8 cellular contexts compared by ENCODE assay signal in the genomic region with DNA sequence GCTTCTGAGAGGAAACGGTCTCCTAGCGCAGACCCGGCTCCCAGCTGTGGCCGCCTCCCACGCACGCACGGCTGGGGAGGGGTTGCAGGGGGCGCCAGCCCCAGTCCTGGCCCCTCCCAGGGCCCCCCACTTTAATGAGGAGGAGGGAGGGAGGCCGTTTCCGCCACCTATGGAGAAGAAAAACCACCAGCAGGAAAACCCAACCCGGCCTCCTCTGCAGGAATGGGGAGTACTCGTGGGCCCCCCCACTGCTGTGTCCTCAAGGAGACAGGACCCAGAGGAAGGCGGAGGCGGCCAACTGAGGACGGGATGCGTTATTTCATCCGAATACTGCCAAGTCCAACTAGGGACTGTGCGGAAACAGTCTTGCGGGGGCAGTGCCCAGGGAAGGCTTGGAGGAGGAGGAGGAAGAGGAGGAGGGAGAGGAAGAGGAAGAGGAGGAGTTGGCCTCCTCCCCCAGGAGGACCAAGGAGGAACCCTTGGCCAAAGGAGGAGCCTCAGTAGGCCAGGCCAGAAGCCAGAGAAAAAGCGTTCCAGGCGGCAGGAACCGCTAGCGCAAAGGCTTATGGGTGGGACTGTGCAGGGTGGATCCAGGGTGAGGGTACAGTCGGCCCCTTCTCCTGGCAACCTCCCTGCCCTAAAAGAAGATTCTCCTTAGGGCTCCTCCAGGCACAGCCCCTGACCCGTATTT. TPM values are rescaled to one million over a fixed set of nuclear protein-coding genes. Genes with fewer than 3 reads are reported as not detected.
A peak's percentile ranks its signal among the peaks of the same experiment; 100 is the strongest.
DNase-seq lines count a peak whose midpoint lies in the region; ATAC-seq, FAIRE-seq and TF ChIP-seq lines count a peak whose summit lies in the region.

No MANE protein-coding gene starts in this region.

- no peak overlapping the region for H3K14ac ChIP-seq in H1 (ENCODE audit: insufficient read length)

- no peak overlapping the region for H4K5ac ChIP-seq in H1 (ENCODE audit: insufficient read length, low read depth, low read length)

- no peak overlapping the region for H2AFZ ChIP-seq in H1 (ENCODE audit: low read length)

- FAIRE-seq in GM19239 (lab: Jason Lieb, UNC) (peak; percentile 11), H1 (lab: Jason Lieb, UNC) (no peak)

- no peak overlapping the region for H3K4me3 ChIP-seq in H1 (ENCODE audit: extremely low read depth in 1 of 4, insufficient read depth in 2 of 4, low read depth in 3 of 4, low read length in 4 of 4)

- TF ChIP-seq EP300 in H1 (IDR thresholded peaks at IDR 0.05; ENCODE audit: borderline replicate concordance in 1 of 2, low read depth in 2 of 2, low read length in 2 of 2): no peak

- no peak for ATAC-seq in natural killer cell treated with Interleukin-12 subunit alpha and Interleukin-12 subunit beta and Interleukin-15 and Interleukin-18, amount 100 ng/mL, for 72 hours
- no peak for ATAC-seq in GM21723 (IDR thresholded peaks at IDR 0.05; ENCODE audit: unreplicated experiment)

- no peak overlapping the region for H2BK20ac ChIP-seq in H1 (ENCODE audit: low read length)

- H3K27me3 ChIP-seq in H1 (replicated peaks in 1 of 4; ENCODE audit: control insufficient read depth in 3 of 4, extremely low read depth in 1 of 4, insufficient read depth in 3 of 4, low read length in 3 of 4): peaks cover 5 to 26% (median 20%) of the 10 kb centered on the region in 4 experiments

- 0 out of 2 replicates have a peak overlapping the region, but pooled peaks have one; percentile 35 for H2BK5ac ChIP-seq in H1 (ENCODE audit: low read depth, low read length)

- H3K18ac ChIP-seq in H1 (ENCODE audit: extremely low read depth, low read length): peak overlapping the region; percentile 48

- H3K4me3 Mint-ChIP-seq in natural killer cell treated with Interleukin-12 subunit alpha and Interleukin-12 subunit beta and Interleukin-15 and Interleukin-18, amount 100 ng/mL, for 72 hours: peak overlapping the region; percentile 80

- H3K27me3 Mint-ChIP-seq in natural killer cell treated with Interleukin-12 subunit alpha and Interleukin-12 subunit beta and Interleukin-15 and Interleukin-18, amount 100 ng/mL, for 72 hours: no peaks in the 10 kb centered on the region

- peaks cover 0 to 2% of the 10 kb centered on the region in 2 experiments for H4K20me1 ChIP-seq in H1 (replicated peaks in 1 of 2; ENCODE audit: control insufficient read depth in 1 of 2, insufficient read depth in 2 of 2, low read length in 2 of 2)

- peak overlapping the region; percentile 81; the same call in 1 of the 2 replicates for H2BK15ac ChIP-seq in H1 (ENCODE audit: low read length)

- no peak overlapping the region for H3K23ac ChIP-seq in H1 (ENCODE audit: insufficient read length)

- peaks cover 0 to 26% (median 21%) of the 10 kb centered on the region in 4 experiments; a peak in 6 of 7 replicates for H3K4me1 ChIP-seq in H1 (replicated peaks in 1 of 4; ENCODE audit: control insufficient read depth in 3 of 4, insufficient read depth in 4 of 4, low read length in 3 of 4)

- H4K8ac ChIP-seq in H1 (ENCODE audit: extremely low read depth, insufficient read depth, low read length): no peak overlapping the region

- TF ChIP-seq RAD21 in H1 (IDR thresholded peaks at IDR 0.05 in 1 of 2, conservative IDR thresholded peaks at IDR 0.05 in 1 of 2; ENCODE audit: low read depth in 2 of 2, low read length in 2 of 2): no peak

- H3K36me3 ChIP-seq in H1 (ENCODE audit: control insufficient read depth in 2 of 4, insufficient read depth in 4 of 4, low read length in 3 of 4): no peaks in the 10 kb centered on the region

- TF ChIP-seq CTCF in H1 (IDR thresholded peaks at IDR 0.05; ENCODE audit: control extremely low read depth in 1 of 3, insufficient read depth in 1 of 3, low read depth in 1 of 3, low read length in 3 of 3): no peak

- H2BK120ac ChIP-seq in H1 (replicated peaks; ENCODE audit: low read depth, low read length): no peak overlapping the region

- no peaks in the 10 kb centered on the region for H3K9me3 Mint-ChIP-seq in natural killer cell treated with Interleukin-12 subunit alpha and Interleukin-12 subunit beta and Interleukin-15 and Interleukin-18, amount 100 ng/mL, for 72 hours

- peak overlapping the region; percentile 50; the same call in 1 of the 2 replicates for H2BK12ac ChIP-seq in H1 (ENCODE audit: low read depth, low read length)

- H3K9me3 ChIP-seq in H1 (ENCODE audit: insufficient read depth in 2 of 2, low read depth in 1 of 2, low read length in 1 of 2): no peaks in the 10 kb centered on the region

- no peak overlapping the region for H3K4ac ChIP-seq in H1 (replicated peaks; ENCODE audit: insufficient read length, low read depth, low read length)

- H3K4me1 Mint-ChIP-seq in natural killer cell treated with Interleukin-12 subunit alpha and Interleukin-12 subunit beta and Interleukin-15 and Interleukin-18, amount 100 ng/mL, for 72 hours (ENCODE audit: low read depth in 2 of 2): peaks cover 44 to 52% of the 10 kb centered on the region in 2 donors

- 80% methylated on average over 24 of the region's 25 CpGs; no CpG with 5 or more reads in 1 of the 2 experiments for WGBS in H1 (ENCODE audit: extremely low coverage in 1 of 2, insufficient coverage in 1 of 2, insufficient read length in 1 of 2, insufficient replicate concordance in 2 of 2, low coverage in 1 of 2, low lambda C conversion rate in 2 of 2, missing lambda C conversion rate in 1 of 2), 2 experiments

- POLR2A ChIA-PET in H1 (lab: Charles Lee; ENCODE audit: partially characterized antibody): interaction anchor here (1.3 to 2.0 kb wide), 8 partner anchors 13 to 134 kb away, joined by 3 to 8 read pairs (median 5); a partner anchor contains a TSS

- CTCF ChIA-PET in H1 (lab: Charles Lee; ENCODE audit: partially characterized antibody): interaction anchor here (0.6 to 11.0 kb wide), 13 partner anchors 16 to 900 kb away, joined by 3 to 177 read pairs (median 4); a partner anchor contains a TSS

- no peak overlapping the region for H3K27ac ChIP-seq in H1 (ENCODE audit: low read depth, low read length)

- H3K4me2 ChIP-seq in H1 (ENCODE audit: insufficient read depth in 1 of 2, low read depth in 2 of 2, low read length in 2 of 2): no peak overlapping the region; a peak in 1 of 4 replicates

- H3K56ac ChIP-seq in H1 (replicated peaks; ENCODE audit: insufficient read length, low read depth, low read length): no peak overlapping the region

- H3K9ac ChIP-seq in H1 (replicated peaks in 1 of 4; ENCODE audit: extremely low read depth in 1 of 4, low read depth in 3 of 4, low read length in 3 of 4): no peak overlapping the region

- no peak for TF ChIP-seq POLR2A in H1 (IDR thresholded peaks at IDR 0.05; ENCODE audit: control extremely low read depth in 1 of 2, low read depth in 2 of 2, low read length in 2 of 2)

- peak overlapping the region; percentile 54; the same call in 1 of the 2 replicates for H2AK5ac ChIP-seq in H1 (ENCODE audit: low read depth, low read length)

- H3K27ac Mint-ChIP-seq in natural killer cell treated with Interleukin-12 subunit alpha and Interleukin-12 subunit beta and Interleukin-15 and Interleukin-18, amount 100 ng/mL, for 72 hours: peak overlapping the region in 1 of 2 donors; percentile 61

- no peak overlapping the region for H4K91ac ChIP-seq in H1 (replicated peaks; ENCODE audit: insufficient read length, low read length)

- peaks cover 19% of the 10 kb centered on the region; the same call in 1 of the 2 replicates for H3K23me2 ChIP-seq in H1 (ENCODE audit: low read depth, low read length)

- no peaks in the 10 kb centered on the region for H3K79me2 ChIP-seq in H1 (ENCODE audit: control insufficient read depth in 1 of 2, insufficient read depth in 2 of 2, low read length in 2 of 2)

- DNase-seq in GM19239 (ENCODE audit: insufficient read length, low spot score) (no peak), RPMI7951 (ENCODE audit: low read depth) (peak; percentile 69), H1 (ENCODE audit: low read depth in 1 of 2, low spot score in 2 of 2) (no peak), ecto neural progenitor cell (ENCODE audit: low spot score) (no peak), HuH-7.5 (ENCODE audit: low spot score) (no peak)
- no peak for DNase-seq in natural killer cell treated with Interleukin-12 subunit alpha and Interleukin-12 subunit beta and Interleukin-15 and Interleukin-18, amount 100 ng/mL, for 72 hours (ENCODE audit: low spot score)
- DNase-seq in activated naive CD4-positive, alpha-beta T cell treated with anti-CD3 and anti-CD28 coated beads, Interleukin-2, amount 50 U/mL, for 16 hours: no peak

- H3K36me3 Mint-ChIP-seq in natural killer cell treated with Interleukin-12 subunit alpha and Interleukin-12 subunit beta and Interleukin-15 and Interleukin-18, amount 100 ng/mL, for 72 hours: no peaks in the 10 kb centered on the region

- no peaks in the 10 kb centered on the region for H3K79me1 ChIP-seq in H1 (ENCODE audit: low read depth, low read length)

RNA-seq across cellular contexts. Expression of a gene that starts 3.9 kb away (rescaled TPM):
- total RNA-seq in RPMI7951 (2014; rRNA removed; shearing (Covaris generic)): 25.1 and 38.9 TPM in 2 replicates
- total RNA-seq in H1 (2021; fragmentation: NEBNext Ultra II Directional; extraction: Animal tissue kit (Norgen Biotek cat#: 25700)): 26.4 and 30.5 TPM in 2 replicates
- polyA plus RNA-seq in H1 (2011; rRNA removed): 33.7 and 51.3 TPM in 2 replicates
- 28.5 TPM for polyA plus RNA-seq in H1 (2011; cell fraction: cytosol; rRNA removed)
- 60.9 TPM for polyA plus RNA-seq in H1 (2011; cell fraction: nucleus; rRNA removed)
- 11.5 to 29.1 TPM (median 22.0 TPM) in 4 replicates for polyA plus RNA-seq in H1 (2012, experiment 1 of 2)
- 26.6 TPM for polyA plus RNA-seq in H1 (2012, experiment 2 of 2)
- polyA plus RNA-seq in H1 (2013, experiment 1 of 2): 40.7 TPM
- 42.3 TPM for polyA plus RNA-seq in H1 (2013, experiment 2 of 2)
- 1.9 and 3.2 TPM in 2 replicates for polyA minus RNA-seq in H1 (2011; rRNA and poly(A)+ RNA removed)
- polyA minus RNA-seq in H1 (2011; cell fraction: cytosol; rRNA and poly(A)+ RNA removed): 25.3 TPM
- polyA minus RNA-seq in H1 (2011; cell fraction: nucleus; rRNA and poly(A)+ RNA removed): 21.7 TPM
- total RNA-seq in natural killer cell treated with Interleukin-12 subunit alpha and Interleukin-12 subunit beta and Interleukin-15 and Interleukin-18, amount 100 ng/mL, for 72 hours: 100 to 1,000 TPM; 112 to 271 TPM

RNA-seq across cellular contexts. Expression of a gene that starts 17.9 kb away (rescaled TPM):
- total RNA-seq in RPMI7951 (2014; rRNA removed; shearing (Covaris generic)): not detected in 2 replicates
- total RNA-seq in H1 (2021; fragmentation: NEBNext Ultra II Directional; extraction: Animal tissue kit (Norgen Biotek cat#: 25700)): 0.20 and 0.23 TPM in 2 replicates
- polyA plus RNA-seq in H1 (2011; rRNA removed): 0.31 and 0.41 TPM in 2 replicates
- polyA plus RNA-seq in H1 (2011; cell fraction: cytosol; rRNA removed): 0.35 TPM
- polyA plus RNA-seq in H1 (2011; cell fraction: nucleus; rRNA removed): 0.30 TPM
- polyA plus RNA-seq in H1 (2012, experiment 1 of 2): 0.09 to 0.29 TPM (median 0.19 TPM) in 3 of 4 replicates, not detected in the other
- polyA plus RNA-seq in H1 (2012, experiment 2 of 2): 0.16 TPM
- 0.14 TPM for polyA plus RNA-seq in H1 (2013, experiment 1 of 2)
- polyA plus RNA-seq in H1 (2013, experiment 2 of 2): 0.13 TPM
- 0.35 and 0.46 TPM in 2 replicates for polyA minus RNA-seq in H1 (2011; rRNA and poly(A)+ RNA removed)
- polyA minus RNA-seq in H1 (2011; cell fraction: cytosol; rRNA and poly(A)+ RNA removed): not detected
- not detected for polyA minus RNA-seq in H1 (2011; cell fraction: nucleus; rRNA and poly(A)+ RNA removed)
- not detected for total RNA-seq in natural killer cell treated with Interleukin-12 subunit alpha and Interleukin-12 subunit beta and Interleukin-15 and Interleukin-18, amount 100 ng/mL, for 72 hours

RNA-seq across cellular contexts. Expression of a gene that starts 22.6 kb away (rescaled TPM):
- 9.9 and 20.9 TPM in 2 replicates for total RNA-seq in RPMI7951 (2014; rRNA removed; shearing (Covaris generic))
- 207 and 215 TPM in 2 replicates for total RNA-seq in H1 (2021; fragmentation: NEBNext Ultra II Directional; extraction: Animal tissue kit (Norgen Biotek cat#: 25700))
- 264 and 330 TPM in 2 replicates for polyA plus RNA-seq in H1 (2011; rRNA removed)
- polyA plus RNA-seq in H1 (2011; cell fraction: cytosol; rRNA removed): 164 TPM
- 558 TPM for polyA plus RNA-seq in H1 (2011; cell fraction: nucleus; rRNA removed)
- 147 to 255 TPM (median 231 TPM) in 4 replicates for polyA plus RNA-seq in H1 (2012, experiment 1 of 2)
- 269 TPM for polyA plus RNA-seq in H1 (2012, experiment 2 of 2)
- 172 TPM for polyA plus RNA-seq in H1 (2013, experiment 1 of 2)
- polyA plus RNA-seq in H1 (2013, experiment 2 of 2): 158 TPM
- 67.7 and 79.7 TPM in 2 replicates for polyA minus RNA-seq in H1 (2011; rRNA and poly(A)+ RNA removed)
- 153 TPM for polyA minus RNA-seq in H1 (2011; cell fraction: cytosol; rRNA and poly(A)+ RNA removed)
- polyA minus RNA-seq in H1 (2011; cell fraction: nucleus; rRNA and poly(A)+ RNA removed): 97.1 TPM
- total RNA-seq in natural killer cell treated with Interleukin-12 subunit alpha and Interleukin-12 subunit beta and Interleukin-15 and Interleukin-18, amount 100 ng/mL, for 72 hours: 10 to 100 TPM; 19.0 to 25.6 TPM

RNA-seq across cellular contexts. Expression of a gene that starts 29.4 kb away (rescaled TPM):
- 1.4 and 1.6 TPM in 2 replicates for total RNA-seq in RPMI7951 (2014; rRNA removed; shearing (Covaris generic))
- 4.1 and 5.0 TPM in 2 replicates for total RNA-seq in H1 (2021; fragmentation: NEBNext Ultra II Directional; extraction: Animal tissue kit (Norgen Biotek cat#: 25700))
- polyA plus RNA-seq in H1 (2011; rRNA removed): 8.5 and 18.8 TPM in 2 replicates
- polyA plus RNA-seq in H1 (2011; cell fraction: cytosol; rRNA removed): 8.2 TPM
- 17.2 TPM for polyA plus RNA-seq in H1 (2011; cell fraction: nucleus; rRNA removed)
- 4.9 to 6.1 TPM (median 5.6 TPM) in 4 replicates for polyA plus RNA-seq in H1 (2012, experiment 1 of 2)
- polyA plus RNA-seq in H1 (2012, experiment 2 of 2): 5.5 TPM
- 11.8 TPM for polyA plus RNA-seq in H1 (2013, experiment 1 of 2)
- polyA plus RNA-seq in H1 (2013, experiment 2 of 2): 14.4 TPM
- 1.1 and 2.9 TPM in 2 replicates for polyA minus RNA-seq in H1 (2011; rRNA and poly(A)+ RNA removed)
- 6.8 TPM for polyA minus RNA-seq in H1 (2011; cell fraction: cytosol; rRNA and poly(A)+ RNA removed)
- 9.7 TPM for polyA minus RNA-seq in H1 (2011; cell fraction: nucleus; rRNA and poly(A)+ RNA removed)
- under 1 TPM in 1 of 2 donors, not detected in 1; 0.71 TPM for total RNA-seq in natural killer cell treated with Interleukin-12 subunit alpha and Interleukin-12 subunit beta and Interleukin-15 and Interleukin-18, amount 100 ng/mL, for 72 hours
